In genomic region chr6:33312361-33313104, GRCh38 we compare ENCODE assay signal across 8 cellular contexts. TPM values are rescaled to one million over a fixed set of nuclear protein-coding genes. Genes with fewer than 3 reads are reported as not detected.
A peak's percentile ranks its signal among the peaks of the same experiment; 100 is the strongest.
DNase-seq lines count a peak whose midpoint lies in the region; ATAC-seq, FAIRE-seq and TF ChIP-seq lines count a peak whose summit lies in the region.

No MANE protein-coding gene starts in this region.

- peaks cover 7% of the 10 kb centered on the region; the same call in 1 of the 2 replicates for H4K20me1 ChIP-seq in K562 (replicated peaks; ENCODE audit: control insufficient read depth, insufficient read depth, low read length)

- H3K9me3 ChIP-seq in K562 (replicated peaks; ENCODE audit: control insufficient read depth, insufficient read depth, low read depth, low read length) (no peaks in the 10 kb centered on the region), iPS-18a (ENCODE audit: control insufficient read depth, low read depth, low read length) (no peaks in the 10 kb centered on the region)

- peak overlapping the region; percentile 90 for H3K27ac ChIP-seq in K562 (ENCODE audit: extremely low read depth, low read depth, low read length)
- no peak overlapping the region for H3K27ac ChIP-seq in iPS-18a (ENCODE audit: low read length)

- peak overlapping the region; percentile 86 for H2AFZ ChIP-seq in K562 (ENCODE audit: low read depth, low read length)

- FAIRE-seq in K562 (lab: Jason Lieb, UNC), result peak; percentile 75

- H3K4me2 ChIP-seq in K562 (ENCODE audit: insufficient read depth, low read length), result peak overlapping the region; percentile 95

- TF ChIP-seq RAD21 in K562 (CRISPR knock-in tag; conservative IDR thresholded peaks at IDR 0.05 in 1 of 2, IDR thresholded peaks at IDR 0.05 in 1 of 2), result peak in 1 of 2 experiments; percentile 33; a peak in 1 of 4 replicates

- in situ Hi-C loops in K562 (cut with MboI), result no loop called here

- H3K79me2 ChIP-seq in K562 (ENCODE audit: control insufficient read depth, insufficient read depth, low read length), result peaks cover 41% of the 10 kb centered on the region

- no peaks in the 10 kb centered on the region for H3K27me3 ChIP-seq in K562 (ENCODE audit: control insufficient read depth in 2 of 2, insufficient read depth in 2 of 2, low read length in 2 of 2)
- no peaks in the 10 kb centered on the region for H3K27me3 ChIP-seq in iPS-18a (ENCODE audit: control insufficient read depth, insufficient read depth, low read length)

- H3K9ac ChIP-seq in K562 (ENCODE audit: insufficient read depth in 1 of 2, low read depth in 2 of 2, low read length in 2 of 2) (peak overlapping the region; percentile 84 to 99), iPS-18a (ENCODE audit: low read length) (peak overlapping the region; percentile 82)

- peaks cover 27 to 46% of the 10 kb centered on the region in 2 experiments for H3K4me1 ChIP-seq in K562 (replicated peaks in 1 of 2; ENCODE audit: control insufficient read depth in 2 of 2, insufficient read depth in 2 of 2, low read length in 2 of 2)
- peaks cover 15% of the 10 kb centered on the region for H3K4me1 ChIP-seq in iPS-18a (ENCODE audit: control insufficient read depth, low read depth, low read length)

- H3K9me1 ChIP-seq in K562 (ENCODE audit: control insufficient read depth, insufficient read depth, low read length), result no peaks in the 10 kb centered on the region

- peak in 2 of 3 experiments; percentile 28 to 61; a peak in 2 of 6 replicates for TF ChIP-seq CTCF in K562 (IDR thresholded peaks at IDR 0.05 in 2 of 3, conservative IDR thresholded peaks at IDR 0.05 in 1 of 3; ENCODE audit: insufficient read depth in 2 of 3, low read depth in 1 of 3, low read length in 3 of 3)

- TF ChIP-seq POLR2A in K562 (conservative IDR thresholded peaks at IDR 0.05), result no peak

- TF ChIP-seq EP300 in K562 (IDR thresholded peaks at IDR 0.05; ENCODE audit: low read length), result no peak

- WGBS in K562 (ENCODE audit: insufficient coverage, low coverage, missing lambda C conversion rate), result 6% methylated on average over 29 of the region's 29 CpGs

- DNase-seq in Ammon's horn (ENCODE audit: low spot score), result peak; percentile 85
- DNase-seq in NCI-H1694 treated with DMSO at 0.1 percent for 48 hours (lab: John Stamatoyannopoulos, UW), result peak; percentile 22
- DNase-seq in UCSD-AML1 (lab: John Stamatoyannopoulos, UW; ENCODE audit: unreplicated experiment), result peak; percentile 35
- peak; percentile 67 to 91 (median 76) for DNase-seq in K562 (ENCODE audit: extremely low read depth in 1 of 4, low spot score in 3 of 4)
- no peak for DNase-seq in skeletal muscle cell (ENCODE audit: low read depth)

- intact Hi-C loops in K562 (cut with micrococcal nuclease), result loop anchor here (1.0 to 2.0 kb wide), 2 partner anchors 13 to 112 kb away; partner anchors contain the start of genes RXRB and SLC39A7

- POLR2A ChIA-PET in K562 (lab: Yijun Ruan, JAX), result interaction anchor here (0.6 to 3.9 kb wide), 10 partner anchors 8 to 107 kb away, joined by 3 to 36 read pairs (median 5); partner anchors contain the start of genes B3GALT4, PFDN6, RGL2 and RPS18

- H3K4me3 ChIP-seq in K562 (peak overlapping the region; percentile 68), iPS-18a (ENCODE audit: low read length) (peak overlapping the region; percentile 89), skeletal muscle cell (ENCODE audit: low read depth, low read length) (peak overlapping the region; percentile 74)

- ATAC-seq in GM21619 (IDR thresholded peaks at IDR 0.05; ENCODE audit: unreplicated experiment) (peak; percentile 29), K562 (peak; percentile 64), GM19324 (IDR thresholded peaks at IDR 0.05; ENCODE audit: low FRiP score, unreplicated experiment) (no peak)

- no TSS peak for BruUV-seq in K562 (replicated peaks; lab: Mats Ljungman, UMichigan)

- H3K36me3 ChIP-seq in K562 (ENCODE audit: control insufficient read depth, insufficient read depth, low read length) (peaks cover 31% of the 10 kb centered on the region; the same call in 1 of the 3 replicates), iPS-18a (ENCODE audit: control insufficient read depth, low read depth, low read length) (no peaks in the 10 kb centered on the region)

- CTCF ChIA-PET in K562 (lab: Yijun Ruan, JAX; ENCODE audit: low intra/inter-chr PET ratio), result interaction anchor here (0.6 kb wide), 1 partner anchor 452 kb away, joined by 3 read pairs; no protein-coding TSS in a partner anchor

RNA-seq across cellular contexts. Expression of gene TAPBP, which starts 1.3 kb away (rescaled TPM):
- 73.3 and 139 TPM in 2 replicates for total RNA-seq in K562 (2011; cell fraction: chromatin; rRNA removed; ENCODE audit: low replicate concordance)
- 101 and 121 TPM in 2 replicates for total RNA-seq in K562 (2011; cell fraction: nucleolus; rRNA removed)
- 105 and 137 TPM in 2 replicates for total RNA-seq in K562 (2011; cell fraction: nucleoplasm; rRNA removed)
- total RNA-seq in K562 (2014; rRNA removed), result 33.9 and 44.9 TPM in 2 replicates
- 10.4 and 11.9 TPM in 2 replicates for total RNA-seq in K562 (2014; rRNA removed; fragmentation: Illumina TruSeq; extraction: Trizol)
- 22.3 and 23.1 TPM in 2 replicates for total RNA-seq in K562 (2015; rRNA removed; fragmentation: Illumina TruSeq; extraction: Trizol)
- 73.4 and 74.0 TPM in 2 replicates for total RNA-seq in K562 (2021)
- 10.1 and 27.3 TPM in 2 replicates for polyA plus RNA-seq in K562 (2011; rRNA removed)
- 16.7 and 26.5 TPM in 2 replicates for polyA plus RNA-seq in K562 (2011; cell fraction: cytosol; rRNA removed)
- polyA plus RNA-seq in K562 (2011; cell fraction: nucleus; rRNA removed), result 38.3 and 46.1 TPM in 2 replicates
- polyA plus RNA-seq in K562 (2012), result 29.5 and 50.0 TPM in 2 replicates
- polyA plus RNA-seq in K562 (2014; fragmentation: Illumina TruSeq; extraction: Trizol), result 23.0 and 26.8 TPM in 2 replicates
- polyA plus RNA-seq in K562 (2014; fragmentation: Nextera tagmentation; extraction: Ambion mirVana), result 10 to 100 TPM in 1 of 2 experiments, 1 to 10 TPM in 1; 5.6 to 10.1 TPM
- 30.6 and 38.5 TPM in 2 replicates for polyA plus RNA-seq in K562 (2014; rRNA removed)
- 7.9 and 11.1 TPM in 2 replicates for polyA minus RNA-seq in K562 (2011; rRNA and poly(A)+ RNA removed)
- 32.5 and 35.6 TPM in 2 replicates for polyA minus RNA-seq in K562 (2011; cell fraction: cytosol; rRNA and poly(A)+ RNA removed)
- 21.7 and 28.1 TPM in 2 replicates for polyA minus RNA-seq in K562 (2011; cell fraction: nucleus; rRNA and poly(A)+ RNA removed)

RNA-seq across cellular contexts. Expression of gene ZBTB22, which starts 5.0 kb away (rescaled TPM):
- total RNA-seq in K562 (2011; cell fraction: chromatin; rRNA removed; ENCODE audit: low replicate concordance), result 8.2 and 25.6 TPM in 2 replicates
- 20.4 and 20.8 TPM in 2 replicates for total RNA-seq in K562 (2011; cell fraction: nucleolus; rRNA removed)
- total RNA-seq in K562 (2011; cell fraction: nucleoplasm; rRNA removed), result 13.3 and 13.4 TPM in 2 replicates
- total RNA-seq in K562 (2014; rRNA removed) (11.9 and 12.2 TPM in 2 replicates), K562 (2014; rRNA removed; fragmentation: Illumina TruSeq; extraction: Trizol) (5.6 and 5.9 TPM in 2 replicates), K562 (2015; rRNA removed; fragmentation: Illumina TruSeq; extraction: Trizol) (8.2 and 8.4 TPM in 2 replicates), K562 (2021) (10.0 and 11.1 TPM in 2 replicates)
- polyA plus RNA-seq in K562 (2011; rRNA removed) (5.8 and 9.4 TPM in 2 replicates), K562 (2014; fragmentation: Illumina TruSeq; extraction: Trizol) (7.1 TPM in 2 replicates), K562 (2014; fragmentation: Nextera tagmentation; extraction: Ambion mirVana) (under 1 TPM; 0.21 to 0.30 TPM), K562 (2014; rRNA removed) (8.7 and 10.3 TPM in 2 replicates)
- polyA plus RNA-seq in K562 (2011; cell fraction: cytosol; rRNA removed), result 9.0 and 12.6 TPM in 2 replicates
- polyA plus RNA-seq in K562 (2011; cell fraction: nucleus; rRNA removed), result 13.4 and 20.4 TPM in 2 replicates
- polyA plus RNA-seq in K562 (2012), result 9.5 and 11.3 TPM in 2 replicates
- 7.1 and 7.7 TPM in 2 replicates for polyA minus RNA-seq in K562 (2011; rRNA and poly(A)+ RNA removed)
- 6.3 and 7.0 TPM in 2 replicates for polyA minus RNA-seq in K562 (2011; cell fraction: cytosol; rRNA and poly(A)+ RNA removed)
- 11.4 and 12.3 TPM in 2 replicates for polyA minus RNA-seq in K562 (2011; cell fraction: nucleus; rRNA and poly(A)+ RNA removed)

RNA-seq across cellular contexts. Expression of gene DAXX, which starts 10.2 kb away (rescaled TPM):
- 51.6 and 76.0 TPM in 2 replicates for total RNA-seq in K562 (2011; cell fraction: chromatin; rRNA removed; ENCODE audit: low replicate concordance)
- 39.7 and 45.7 TPM in 2 replicates for total RNA-seq in K562 (2011; cell fraction: nucleolus; rRNA removed)
- 38.2 and 40.6 TPM in 2 replicates for total RNA-seq in K562 (2011; cell fraction: nucleoplasm; rRNA removed)
- total RNA-seq in K562 (2014; rRNA removed) (80.6 and 122 TPM in 2 replicates), K562 (2014; rRNA removed; fragmentation: Illumina TruSeq; extraction: Trizol) (61.7 and 68.7 TPM in 2 replicates), K562 (2015; rRNA removed; fragmentation: Illumina TruSeq; extraction: Trizol) (59.9 and 66.6 TPM in 2 replicates), K562 (2021) (69.0 and 70.6 TPM in 2 replicates)
- polyA plus RNA-seq in K562 (2011; rRNA removed) (22.8 and 32.4 TPM in 2 replicates), K562 (2014; fragmentation: Illumina TruSeq; extraction: Trizol) (101 and 104 TPM in 2 replicates), K562 (2014; fragmentation: Nextera tagmentation; extraction: Ambion mirVana) (100 to 1,000 TPM in 1 of 2 experiments, 10 to 100 TPM in 1; 41.5 to 144 TPM), K562 (2014; rRNA removed) (47.4 and 67.2 TPM in 2 replicates)
- 19.5 and 25.8 TPM in 2 replicates for polyA plus RNA-seq in K562 (2011; cell fraction: cytosol; rRNA removed)
- polyA plus RNA-seq in K562 (2011; cell fraction: nucleus; rRNA removed), result 106 and 140 TPM in 2 replicates
- 73.3 and 129 TPM in 2 replicates for polyA plus RNA-seq in K562 (2012)
- 11.5 and 12.0 TPM in 2 replicates for polyA minus RNA-seq in K562 (2011; rRNA and poly(A)+ RNA removed)
- polyA minus RNA-seq in K562 (2011; cell fraction: cytosol; rRNA and poly(A)+ RNA removed), result 17.0 and 19.9 TPM in 2 replicates
- polyA minus RNA-seq in K562 (2011; cell fraction: nucleus; rRNA and poly(A)+ RNA removed), result 34.1 and 35.5 TPM in 2 replicates

RNA-seq across cellular contexts. Expression of gene RGL2, which starts 13.8 kb away (rescaled TPM):
- total RNA-seq in K562 (2011; cell fraction: chromatin; rRNA removed; ENCODE audit: low replicate concordance), result 218 and 476 TPM in 2 replicates
- total RNA-seq in K562 (2011; cell fraction: nucleolus; rRNA removed), result 277 and 305 TPM in 2 replicates
- 220 and 224 TPM in 2 replicates for total RNA-seq in K562 (2011; cell fraction: nucleoplasm; rRNA removed)
- total RNA-seq in K562 (2014; rRNA removed), result 14.5 and 17.9 TPM in 2 replicates
- 11.8 and 14.6 TPM in 2 replicates for total RNA-seq in K562 (2014; rRNA removed; fragmentation: Illumina TruSeq; extraction: Trizol)
- 19.5 TPM in 2 replicates for total RNA-seq in K562 (2015; rRNA removed; fragmentation: Illumina TruSeq; extraction: Trizol)
- total RNA-seq in K562 (2021), result 43.0 and 54.6 TPM in 2 replicates
- 46.6 and 77.3 TPM in 2 replicates for polyA plus RNA-seq in K562 (2011; rRNA removed)
- 39.5 and 39.8 TPM in 2 replicates for polyA plus RNA-seq in K562 (2011; cell fraction: cytosol; rRNA removed)
- 710 and 718 TPM in 2 replicates for polyA plus RNA-seq in K562 (2011; cell fraction: nucleus; rRNA removed)
- 41.6 and 85.7 TPM in 2 replicates for polyA plus RNA-seq in K562 (2012)
- polyA plus RNA-seq in K562 (2014; fragmentation: Illumina TruSeq; extraction: Trizol), result 27.5 and 35.1 TPM in 2 replicates
- 1 to 10 TPM; 1.8 to 3.3 TPM for polyA plus RNA-seq in K562 (2014; fragmentation: Nextera tagmentation; extraction: Ambion mirVana)
- 43.1 and 57.1 TPM in 2 replicates for polyA plus RNA-seq in K562 (2014; rRNA removed)
- polyA minus RNA-seq in K562 (2011; rRNA and poly(A)+ RNA removed), result 21.7 and 27.1 TPM in 2 replicates
- polyA minus RNA-seq in K562 (2011; cell fraction: cytosol; rRNA and poly(A)+ RNA removed), result 13.8 and 17.8 TPM in 2 replicates
- polyA minus RNA-seq in K562 (2011; cell fraction: nucleus; rRNA and poly(A)+ RNA removed), result 113 and 127 TPM in 2 replicates

RNA-seq across cellular contexts. Expression of gene PFDN6, which starts 23.1 kb away (rescaled TPM):
- total RNA-seq in K562 (2011; cell fraction: chromatin; rRNA removed; ENCODE audit: low replicate concordance), result 67.5 and 110 TPM in 2 replicates
- 84.5 and 92.7 TPM in 2 replicates for total RNA-seq in K562 (2011; cell fraction: nucleolus; rRNA removed)
- 89.2 and 96.6 TPM in 2 replicates for total RNA-seq in K562 (2011; cell fraction: nucleoplasm; rRNA removed)
- total RNA-seq in K562 (2014; rRNA removed) (292 and 358 TPM in 2 replicates), K562 (2014; rRNA removed; fragmentation: Illumina TruSeq; extraction: Trizol) (216 and 230 TPM in 2 replicates), K562 (2015; rRNA removed; fragmentation: Illumina TruSeq; extraction: Trizol) (236 and 241 TPM in 2 replicates), K562 (2021) (150 and 172 TPM in 2 replicates)
- polyA plus RNA-seq in K562 (2011; rRNA removed) (125 and 200 TPM in 2 replicates), K562 (2014; fragmentation: Illumina TruSeq; extraction: Trizol) (301 and 322 TPM in 2 replicates), K562 (2014; fragmentation: Nextera tagmentation; extraction: Ambion mirVana) (1 to 10 TPM; 6.8 to 8.7 TPM), K562 (2014; rRNA removed) (472 and 475 TPM in 2 replicates)
- 76.6 and 97.7 TPM in 2 replicates for polyA plus RNA-seq in K562 (2011; cell fraction: cytosol; rRNA removed)
- polyA plus RNA-seq in K562 (2011; cell fraction: nucleus; rRNA removed), result 182 and 189 TPM in 2 replicates
- polyA plus RNA-seq in K562 (2012), result 199 and 305 TPM in 2 replicates
- 62.1 and 76.4 TPM in 2 replicates for polyA minus RNA-seq in K562 (2011; rRNA and poly(A)+ RNA removed)
- polyA minus RNA-seq in K562 (2011; cell fraction: cytosol; rRNA and poly(A)+ RNA removed), result 33.4 and 35.0 TPM in 2 replicates
- polyA minus RNA-seq in K562 (2011; cell fraction: nucleus; rRNA and poly(A)+ RNA removed), result 42.8 and 58.6 TPM in 2 replicates
